Comparison of ENCODE assay signal across 11 cellular contexts in the genomic region with DNA sequence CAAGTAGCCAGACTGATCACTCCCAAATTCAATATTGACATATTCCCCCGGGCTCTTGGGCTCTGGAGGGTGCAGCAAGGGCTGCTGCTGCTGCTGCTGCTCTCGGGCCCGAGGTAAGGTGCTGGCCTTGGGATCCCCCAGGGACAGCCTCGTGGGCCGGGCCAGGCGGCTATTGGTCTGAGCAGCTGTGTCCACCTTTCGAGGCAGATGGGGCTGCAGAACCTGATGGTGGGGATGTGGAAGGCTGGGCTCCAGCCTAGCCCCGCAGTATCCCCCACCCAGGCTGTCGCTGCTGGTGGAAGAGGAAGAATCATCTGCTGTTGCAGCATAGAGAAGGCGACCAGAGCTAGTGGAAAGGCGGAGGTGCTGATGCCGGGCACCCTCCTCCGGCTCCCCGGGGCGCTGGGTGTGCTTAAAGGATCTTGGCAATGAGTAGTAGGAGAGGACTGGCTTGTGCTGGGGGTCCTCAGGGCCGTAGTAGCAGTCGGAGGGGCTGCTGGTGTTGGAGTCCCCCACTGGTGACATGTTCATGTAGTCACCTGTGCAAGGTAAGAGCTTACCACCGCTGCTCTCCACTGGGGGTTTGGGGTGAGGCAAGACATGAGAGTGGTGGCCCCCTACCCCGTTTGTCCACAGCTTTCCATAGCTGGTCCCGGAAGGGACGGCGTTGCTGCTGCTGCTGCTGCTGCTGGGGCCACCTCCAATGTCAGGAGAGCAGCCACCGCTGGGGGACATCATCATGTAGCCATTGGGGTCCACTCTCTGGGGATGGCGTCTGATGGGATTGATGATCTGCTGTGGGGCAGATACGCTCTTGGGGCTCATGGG. TPM values are rescaled to one million over a fixed set of nuclear protein-coding genes. Genes with fewer than 3 reads are reported as not detected.
DNase-seq lines count a peak whose midpoint lies in the region; ATAC-seq and TF ChIP-seq lines count a peak whose summit lies in the region.
"Had no signal": no experiment of that assay in that cellular context is flagged by ENCODE, and none has a peak within 500 bp of the region (broad histone marks: within the 10 kb centered on the region; RNA-seq: fewer than 3 reads in every experiment).

No MANE protein-coding gene starts in this region.

- DNase-seq in Calu3 (no peak), T-cell (peak in 1 of 34 experiments; percentile 2), heart right ventricle (peak in 1 of 2 donors; percentile 25), sigmoid colon (peak; percentile 69), Ammon's horn (ENCODE audit: low spot score) (no peak), NCI-H2081 (lab: John Stamatoyannopoulos, UW) (no peak)
- DNase-seq: NCI-H1930; stimulated activated naive B cell treated with anti-CD40 and anti-IgM and Interleukin-4, amounts not matched to agents 10 μg/mL and 1 μg/mL and 100 μg/mL, for 72 hours had no signal

- WGBS in heart right ventricle, 2 donors = 57 to 62% methylated on average over 25 of the region's 25 CpGs
- WGBS in sigmoid colon, 2 donors = 86 to 87% methylated on average over 25 of the region's 25 CpGs

- no peak for TF ChIP-seq CTCF in Calu3 (IDR thresholded peaks at IDR 0.05; ENCODE audit: unreplicated experiment)
- no peak for TF ChIP-seq CTCF in heart right ventricle (IDR thresholded peaks at IDR 0.05)
- no peak for TF ChIP-seq CTCF in sigmoid colon (IDR thresholded peaks at IDR 0.05)

- H3K4me1 Mint-ChIP-seq in Calu3 (ENCODE audit: low read depth, unreplicated experiment) (peaks cover 60% of the 10 kb centered on the region), T-cell (peaks cover 45 to 63% (median 47%) of the 10 kb centered on the region in 3 donors)

- H3K27me3 Mint-ChIP-seq in Calu3 (ENCODE audit: unreplicated experiment) = no peaks in the 10 kb centered on the region
- no peaks in the 10 kb centered on the region for H3K27me3 Mint-ChIP-seq in T-cell
- H3K27me3 Mint-ChIP-seq: stimulated activated naive B cell treated with anti-CD40 and anti-IgM and Interleukin-4, amounts not matched to agents 10 μg/mL and 1 μg/mL and 100 μg/mL, for 72 hours had no signal

- H3K9me3 ChIP-seq in heart right ventricle = peaks cover 0 to 4% (median 0%) of the 10 kb centered on the region in 11 donors
- H3K9me3 ChIP-seq in sigmoid colon = no peaks in the 10 kb centered on the region

- no TSS peak for BruUV-seq in Calu3 (replicated peaks; lab: Mats Ljungman, UMichigan)

- H3K4me1 ChIP-seq in heart right ventricle (peaks cover 8 to 82% (median 66%) of the 10 kb centered on the region in 9 donors), sigmoid colon (peaks cover 0 to 64% (median 44%) of the 10 kb centered on the region in 4 donors)

- intact Hi-C loops in Calu3 (cut with micrococcal nuclease; ENCODE audit: unreplicated experiment) = no loop called here
- intact Hi-C loops in heart right ventricle (cut with DNase I) = loop anchor here (5.0 to 10.0 kb wide), 16 partner anchors 51 to 761 kb away; no protein-coding TSS in a partner anchor
- intact Hi-C loops in sigmoid colon (cut with DNase I) = loop anchor here (5.0 to 10.0 kb wide), 3 partner anchors 369 to 611 kb away; no protein-coding TSS in a partner anchor

- H3K27ac Mint-ChIP-seq in Calu3 (ENCODE audit: unreplicated experiment) (peak overlapping the region; percentile 75), T-cell (no peak overlapping the region)
- H3K27ac Mint-ChIP-seq: stimulated activated naive B cell treated with anti-CD40 and anti-IgM and Interleukin-4, amounts not matched to agents 10 μg/mL and 1 μg/mL and 100 μg/mL, for 72 hours had no signal

- H3K36me3 Mint-ChIP-seq in Calu3 (ENCODE audit: insufficient read depth, unreplicated experiment) (peaks cover 87% of the 10 kb centered on the region), T-cell (no peaks in the 10 kb centered on the region)

- H3K36me3 ChIP-seq in heart right ventricle = peaks cover 0 to 9% (median 0%) of the 10 kb centered on the region in 9 donors
- no peaks in the 10 kb centered on the region for H3K36me3 ChIP-seq in sigmoid colon

- ATAC-seq in T-cell (replicated peaks in 1 of 4) (no peak), heart right ventricle (no peak), GM18498 (IDR thresholded peaks at IDR 0.05; ENCODE audit: unreplicated experiment) (no peak), HG03045 (IDR thresholded peaks at IDR 0.05; ENCODE audit: unreplicated experiment) (no peak)
- ATAC-seq: naive thymus-derived CD4-positive, alpha-beta T cell; stimulated activated naive B cell treated with anti-CD40 and anti-IgM and Interleukin-4, amounts not matched to agents 10 μg/mL and 1 μg/mL and 100 μg/mL, for 72 hours had no signal

- peak overlapping the region; percentile 87 for H3K4me3 Mint-ChIP-seq in Calu3 (ENCODE audit: low read depth, unreplicated experiment)
- H3K4me3 Mint-ChIP-seq in T-cell = peak overlapping the region in 2 of 3 donors; percentile 28 to 89

- CTCF ChIA-PET in Calu3 (lab: Charles Lee) = interaction anchor here (1.1 kb wide), 1 partner anchor 317 kb away, joined by 3 read pairs; no protein-coding TSS in a partner anchor
- CTCF ChIA-PET in T-cell (lab: Charles Lee) = interaction anchor here (0.5 to 1.1 kb wide), 2 partner anchors 174 to 907 kb away, joined by 5 to 6 read pairs; no protein-coding TSS in a partner anchor

- POLR2A ChIA-PET in T-cell (lab: Charles Lee) = interaction anchor here in 1 of 2 donors (1.0 kb wide), 1 partner anchor 23 kb away, joined by 3 read pairs; no protein-coding TSS in a partner anchor

- no peak for TF ChIP-seq POLR2A in sigmoid colon (IDR thresholded peaks at IDR 0.05)

- no peak for TF ChIP-seq EP300 in sigmoid colon (IDR thresholded peaks at IDR 0.05)

- H3K27ac ChIP-seq in heart right ventricle (peak overlapping the region; percentile 57 to 97 (median 94)), sigmoid colon (peak overlapping the region; percentile 89 to 97 (median 96))

- peaks cover 0 to 40% (median 0%) of the 10 kb centered on the region in 7 donors for H3K27me3 ChIP-seq in heart right ventricle
- no peaks in the 10 kb centered on the region for H3K27me3 ChIP-seq in sigmoid colon

- H3K4me3 ChIP-seq in heart right ventricle = peak overlapping the region in 9 of 10 donors; percentile 68 to 95 (median 85)
- H3K4me3 ChIP-seq in sigmoid colon = peak overlapping the region; percentile 61 to 91 (median 78)

- no peaks in the 10 kb centered on the region for H3K9me3 Mint-ChIP-seq in Calu3 (ENCODE audit: low read depth, unreplicated experiment)
- H3K9me3 Mint-ChIP-seq in T-cell = no peaks in the 10 kb centered on the region
- H3K9me3 Mint-ChIP-seq: naive thymus-derived CD4-positive, alpha-beta T cell; stimulated activated naive B cell treated with anti-CD40 and anti-IgM and Interleukin-4, amounts not matched to agents 10 μg/mL and 1 μg/mL and 100 μg/mL, for 72 hours had no signal

RNA-seq across cellular contexts. Expression of gene IRS1, which starts 3.4 kb away (rescaled TPM):
- total RNA-seq in Calu3 (2022) (29.7 and 34.4 TPM in 2 replicates), T-cell (1 to 10 TPM; 3.7 to 8.7 (median 6.7) TPM), heart right ventricle (10 to 100 TPM; 12.7 to 20.2 (median 15.1) TPM), sigmoid colon (10 to 100 TPM; 18.5 to 29.1 (median 23.7) TPM)
- polyA plus RNA-seq in heart right ventricle (1 to 10 TPM; 2.2 to 5.6 TPM), sigmoid colon (1 to 10 TPM; 2.3 to 7.6 (median 6.0) TPM)

RNA-seq across cellular contexts. Expression of gene RHBDD1, which starts 39.6 kb away (rescaled TPM):
- total RNA-seq in Calu3 (2022) (28.7 and 32.8 TPM in 2 replicates), T-cell (10 to 100 TPM; 41.0 to 53.2 (median 47.8) TPM), heart right ventricle (10 to 100 TPM; 28.3 to 57.1 (median 39.1) TPM), sigmoid colon (10 to 100 TPM; 17.5 to 28.0 (median 23.1) TPM)
- polyA plus RNA-seq in heart right ventricle (1 to 10 TPM; 4.5 to 7.0 TPM), sigmoid colon (10 to 100 TPM in 1 of 3 donors, 1 to 10 TPM in 2; 1.8 to 13.0 (median 5.3) TPM)
